Comparison of ENCODE assay signal across 8 cellular contexts in genomic region chr11:102345923-102346322, GRCh38. TPM values are rescaled to one million over a fixed set of nuclear protein-coding genes. Genes with fewer than 3 reads are reported as not detected.
DNase-seq lines count a peak whose midpoint lies in the region; ATAC-seq and TF ChIP-seq lines count a peak whose summit lies in the region.

No MANE protein-coding gene starts in this region.

- H3K79me2 ChIP-seq in neural progenitor cell (ENCODE audit: low read depth), result peaks cover 37% of the 10 kb centered on the region

- H3F3A ChIP-seq in neural progenitor cell (ENCODE audit: low read depth), result peaks cover 10% of the 10 kb centered on the region

- no peaks in the 10 kb centered on the region for H3K36me3 ChIP-seq in neural progenitor cell

- TF ChIP-seq CTCF in neural progenitor cell (IDR thresholded peaks at IDR 0.05), result no peak

- peaks cover 39% of the 10 kb centered on the region for H3K4me1 Mint-ChIP-seq in activated CD4-positive, alpha-beta T cell treated with anti-CD3 and anti-CD28 coated beads for 36 hours
- H3K4me1 Mint-ChIP-seq in neural progenitor cell, result peaks cover 31% of the 10 kb centered on the region

- H3K9me3 Mint-ChIP-seq in activated CD4-positive, alpha-beta T cell treated with anti-CD3 and anti-CD28 coated beads for 36 hours (ENCODE audit: low read depth), result no peaks in the 10 kb centered on the region
- no peaks in the 10 kb centered on the region for H3K9me3 Mint-ChIP-seq in neural progenitor cell

- no peak overlapping the region for H3K9ac ChIP-seq in neural progenitor cell

- H3K4me3 Mint-ChIP-seq in activated CD4-positive, alpha-beta T cell treated with anti-CD3 and anti-CD28 coated beads for 36 hours, result peak overlapping the region; percentile 94
- peak overlapping the region; percentile 96 for H3K4me3 Mint-ChIP-seq in neural progenitor cell

- peaks cover 14% of the 10 kb centered on the region for H3K4me1 ChIP-seq in neural progenitor cell

- H3K4me3 ChIP-seq in neural progenitor cell, result peak overlapping the region; percentile 81

- H3K27ac Mint-ChIP-seq in activated CD4-positive, alpha-beta T cell treated with anti-CD3 and anti-CD28 coated beads for 36 hours, result peak overlapping the region; percentile 99
- H3K27ac Mint-ChIP-seq in neural progenitor cell, result peak overlapping the region; percentile 90

- no peaks in the 10 kb centered on the region for H3K27me3 Mint-ChIP-seq in activated CD4-positive, alpha-beta T cell treated with anti-CD3 and anti-CD28 coated beads for 36 hours
- peaks cover 6% of the 10 kb centered on the region for H3K27me3 Mint-ChIP-seq in neural progenitor cell (ENCODE audit: insufficient read depth, low read depth)

- DNase-seq in activated CD4-positive, alpha-beta T cell treated with anti-CD3 and anti-CD28 coated beads for 36 hours, result no peak
- no peak for DNase-seq in activated CD4-positive, alpha-beta T cell treated with anti-CD3 and anti-CD28 coated beads, Interleukin-2, amount 50 U/mL, for 1 hour
- DNase-seq in RPMI7951 (ENCODE audit: low read depth), result peak; percentile 84
- peak; percentile 17 for DNase-seq in effector CD4-positive, alpha-beta T cell
- DNase-seq in neural progenitor cell (ENCODE audit: low spot score), result no peak
- DNase-seq in NCI-H1694 (lab: John Stamatoyannopoulos, UW), result no peak
- DNase-seq in NCI-H510A treated with DMSO at 0.1 percent for 48 hours (lab: John Stamatoyannopoulos, UW), result no peak

- H4K20me1 ChIP-seq in neural progenitor cell (ENCODE audit: low read depth), result peaks cover 18% of the 10 kb centered on the region

- no peak overlapping the region for H3K27ac ChIP-seq in neural progenitor cell

- POLR2A ChIA-PET in activated CD4-positive, alpha-beta T cell treated with anti-CD3 and anti-CD28 coated beads for 36 hours (lab: Charles Lee), result interaction anchor here (0.5 to 0.8 kb wide), 2 partner anchors 106 to 343 kb away, joined by 3 to 5 read pairs; no protein-coding TSS in a partner anchor

- peak overlapping the region; percentile 92 for H3K4me2 ChIP-seq in neural progenitor cell

- CTCF ChIA-PET in activated CD4-positive, alpha-beta T cell treated with anti-CD3 and anti-CD28 coated beads for 36 hours (lab: Charles Lee), result interaction anchor here (0.8 to 5.4 kb wide), 13 partner anchors 11 to 279 kb away, joined by 3 to 67 read pairs (median 4); partner anchors contain the start of gene MMP20

- no peaks in the 10 kb centered on the region for H3K9me3 ChIP-seq in neural progenitor cell (ENCODE audit: low read depth)

- ATAC-seq in activated CD4-positive, alpha-beta T cell treated with anti-CD3 and anti-CD28 coated beads for 36 hours, result no peak
- ATAC-seq in HG03457 (IDR thresholded peaks at IDR 0.05; ENCODE audit: unreplicated experiment), result no peak

- peak overlapping the region; percentile 99 for H2AFZ ChIP-seq in neural progenitor cell (replicated peaks)

- H3K27me3 ChIP-seq in neural progenitor cell, result no peaks in the 10 kb centered on the region

- peaks cover 21% of the 10 kb centered on the region for H3K36me3 Mint-ChIP-seq in activated CD4-positive, alpha-beta T cell treated with anti-CD3 and anti-CD28 coated beads for 36 hours (ENCODE audit: low read depth)
- H3K36me3 Mint-ChIP-seq in neural progenitor cell, result peaks cover 7% of the 10 kb centered on the region

- intact Hi-C loops in activated CD4-positive, alpha-beta T cell treated with anti-CD3 and anti-CD28 coated beads for 36 hours (cut with DNase I, micrococcal nuclease), result loop anchor here (1.0 to 5.0 kb wide), 6 partner anchors 39 to 431 kb away; partner anchors contain the start of genes CEP126 (in 1 of the 2) and TMEM123 (in 1 of the 2)

RNA-seq across cellular contexts. Expression of gene BIRC2, which starts 1.1 kb away (rescaled TPM):
- total RNA-seq in activated CD4-positive, alpha-beta T cell treated with anti-CD3 and anti-CD28 coated beads for 36 hours, result 10 to 100 TPM; 33.0 to 48.8 TPM
- total RNA-seq in RPMI7951 (2014; rRNA removed; shearing (Covaris generic)), result 79.0 and 98.2 TPM in 2 replicates
- 52.5 and 78.1 TPM in 2 replicates for total RNA-seq in neural progenitor cell (ENCODE audit: low replicate concordance)

RNA-seq across cellular contexts. Expression of gene BIRC3, which starts 28.6 kb away (rescaled TPM):
- 100 to 1,000 TPM in 1 of 2 experiments, 10 to 100 TPM in 1; 99.2 to 109 TPM for total RNA-seq in activated CD4-positive, alpha-beta T cell treated with anti-CD3 and anti-CD28 coated beads for 36 hours
- 4.8 and 9.3 TPM in 2 replicates for total RNA-seq in RPMI7951 (2014; rRNA removed; shearing (Covaris generic))
- 0.09 TPM in 1 of 2 replicates, not detected in the other for total RNA-seq in neural progenitor cell (ENCODE audit: low replicate concordance)

Comparison
In these comparisons a context has a peak if more than half of its experiments do, and no peak if none do; other contexts are left out.
1. DNase-seq: peak in RPMI7951 (single experiment) and effector CD4-positive, alpha-beta T cell (single experiment); none in activated CD4-positive, alpha-beta T cell treated with anti-CD3 and anti-CD28 coated beads for 36 hours (single experiment), activated CD4-positive, alpha-beta T cell treated with anti-CD3 and anti-CD28 coated beads, Interleukin-2, amount 50 U/mL, for 1 hour (single experiment), neural progenitor cell (single experiment), NCI-H1694 (single experiment) and NCI-H510A treated with DMSO at 0.1 percent for 48 hours (single experiment).